ENCODE assay signal across 31 cellular contexts in the genomic region with DNA sequence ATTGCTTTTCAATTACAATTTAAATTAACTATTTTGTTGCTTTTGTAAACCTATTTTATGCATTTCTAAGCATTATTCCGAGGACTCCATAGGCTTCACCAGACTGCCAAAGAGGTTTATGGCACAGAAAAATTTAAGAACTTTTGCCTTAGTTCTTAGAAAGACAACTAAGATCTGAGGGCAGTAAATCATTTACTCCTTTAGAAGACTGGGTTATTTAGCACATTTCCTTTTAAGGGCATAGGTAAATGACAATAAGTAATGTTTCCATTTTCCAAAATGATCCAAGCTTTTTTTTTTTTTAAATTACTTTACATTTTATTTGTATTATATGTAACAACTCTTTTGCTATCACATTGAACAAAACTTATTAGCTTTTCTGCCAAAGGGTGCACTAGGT. TPM values are rescaled to one million over a fixed set of nuclear protein-coding genes. Genes with fewer than 3 reads are reported as not detected.
"Had no signal": no experiment of that assay in that cellular context is flagged by ENCODE, and none has a peak within 500 bp of the region (broad histone marks: within the 10 kb centered on the region; RNA-seq: fewer than 3 reads in every experiment).

No MANE protein-coding gene starts in this region.

- DNase-seq: activated CD4-positive, alpha-beta T cell treated with anti-CD3 and anti-CD28 coated beads for 1 hour; activated CD4-positive, alpha-beta T cell treated with anti-CD3 and anti-CD28 coated beads, Interleukin-2, amount 50 U/mL, for 1 hour; activated CD8-positive, alpha-beta T cell treated with anti-CD3 and anti-CD28 coated beads for 36 hours; activated naive CD8-positive, alpha-beta T cell treated with anti-CD3 and anti-CD28 coated beads, Interleukin-2, amount 50 U/mL, for 24 hours; activated T-cell treated with anti-CD3 and anti-CD28 coated beads, Interleukin-2, amount 50 U/mL, for 4 hours; amygdala; caudate nucleus; cortex of kidney; endodermal cell; foreskin fibroblast; head of caudate nucleus; hypothalamus; immature natural killer cell; kidney glomerular epithelial cell; lower lobe of right lung; mesenchymal stem cell; naive thymus-derived CD8-positive, alpha-beta T cell; occipital lobe; right lobe of liver; stimulated activated CD4-positive, alpha-beta T cell treated with anti-CD3 and anti-CD28 coated beads, Interleukin-12 subunit alpha, Interleukin-12 subunit beta, amount 100 ng/mL, for 4 hours; stimulated activated CD4-positive, alpha-beta T cell treated with anti-CD3 and anti-CD28 coated beads, Interleukin-4, amount 100 ng/mL, for 1 hour; stimulated activated naive CD8-positive, alpha-beta T cell treated with anti-CD3 and anti-CD28 coated beads, Interleukin-15, Interleukin-2, amounts not matched to agents 100 U/mL and 50 U/mL, for 24 hours; T-helper 17 cell; T1000; testis; transverse colon had no signal

- H3K36me3 ChIP-seq: lower lobe of right lung, right lobe of liver, transverse colon had no signal

- H3K4me1 Mint-ChIP-seq: activated naive CD4-positive, alpha-beta T cell treated with anti-CD3 and anti-CD28 coated beads, Interleukin-2, amount 50 U/mL, for 24 hours; immature natural killer cell; naive thymus-derived CD8-positive, alpha-beta T cell; neural crest cell had no signal

- H3K4me3 Mint-ChIP-seq: activated CD8-positive, alpha-beta T cell treated with anti-CD3 and anti-CD28 coated beads for 36 hours; activated naive CD4-positive, alpha-beta T cell treated with anti-CD3 and anti-CD28 coated beads, Interleukin-2, amount 50 U/mL, for 24 hours; activated naive CD8-positive, alpha-beta T cell treated with anti-CD3 and anti-CD28 coated beads, Interleukin-2, amount 50 U/mL, for 24 hours; activated T-cell treated with anti-CD3 and anti-CD28 coated beads, Interleukin-2, amount 50 U/mL, for 4 hours; endodermal cell; naive thymus-derived CD8-positive, alpha-beta T cell; neural crest cell; T-helper 17 cell; WTC11 had no signal

- H3K36me3 Mint-ChIP-seq: activated naive CD4-positive, alpha-beta T cell treated with anti-CD3 and anti-CD28 coated beads, Interleukin-2, amount 50 U/mL, for 24 hours; immature natural killer cell; naive thymus-derived CD8-positive, alpha-beta T cell; WTC11 had no signal

- H3K4me1 ChIP-seq: right lobe of liver, testis, transverse colon had no signal

- H3K9me3 Mint-ChIP-seq: activated CD8-positive, alpha-beta T cell treated with anti-CD3 and anti-CD28 coated beads for 36 hours; activated naive CD4-positive, alpha-beta T cell treated with anti-CD3 and anti-CD28 coated beads, Interleukin-2, amount 50 U/mL, for 24 hours; activated naive CD8-positive, alpha-beta T cell treated with anti-CD3 and anti-CD28 coated beads, Interleukin-2, amount 50 U/mL, for 24 hours; activated T-cell treated with anti-CD3 and anti-CD28 coated beads, Interleukin-2, amount 50 U/mL, for 4 hours; activated T-helper 2 cell treated with anti-CD3 and anti-CD28 coated beads, Interferon-gamma antibody, Interleukin-2, Interleukin-4, amounts not matched to agents 10 μg/mL and 5 μg/mL and 100 μg/mL, durations not matched to agents 14 hours and 24 hours and 36 hours; endodermal cell; naive thymus-derived CD8-positive, alpha-beta T cell; neural crest cell; WTC11 had no signal

- H3K27ac ChIP-seq: lower lobe of right lung, right lobe of liver, testis, transverse colon had no signal

- H3K4me3 ChIP-seq: lower lobe of right lung, right lobe of liver, testis, transverse colon had no signal

- H3K9me3 ChIP-seq: lower lobe of right lung, right lobe of liver, testis, transverse colon had no signal

- ATAC-seq: activated CD8-positive, alpha-beta T cell treated with anti-CD3 and anti-CD28 coated beads for 36 hours; activated naive CD8-positive, alpha-beta T cell treated with anti-CD3 and anti-CD28 coated beads, Interleukin-2, amount 50 U/mL, for 24 hours; activated T-cell treated with anti-CD3 and anti-CD28 coated beads, Interleukin-2, amount 50 U/mL, for 4 hours; naive thymus-derived CD8-positive, alpha-beta T cell; T-helper 17 cell; WTC11 had no signal

- H3K27ac Mint-ChIP-seq: activated CD8-positive, alpha-beta T cell treated with anti-CD3 and anti-CD28 coated beads for 36 hours; activated naive CD4-positive, alpha-beta T cell treated with anti-CD3 and anti-CD28 coated beads, Interleukin-2, amount 50 U/mL, for 24 hours; activated naive CD8-positive, alpha-beta T cell treated with anti-CD3 and anti-CD28 coated beads, Interleukin-2, amount 50 U/mL, for 24 hours; endodermal cell; immature natural killer cell; naive thymus-derived CD8-positive, alpha-beta T cell; T-helper 17 cell; WTC11 had no signal

- H3K27me3 ChIP-seq: right lobe of liver, testis, transverse colon had no signal

RNA-seq across cellular contexts. Expression of gene STEAP4, which starts 15.0 kb away (rescaled TPM):
- total RNA-seq: activated CD8-positive, alpha-beta T cell treated with anti-CD3 and anti-CD28 coated beads for 36 hours; chondrocyte; endodermal cell; naive thymus-derived CD8-positive, alpha-beta T cell; neural crest cell had no signal
- polyA plus RNA-seq: immature natural killer cell; naive thymus-derived CD8-positive, alpha-beta T cell had no signal
